Comparison of ENCODE assay signal across 9 cellular contexts in the genomic region with DNA sequence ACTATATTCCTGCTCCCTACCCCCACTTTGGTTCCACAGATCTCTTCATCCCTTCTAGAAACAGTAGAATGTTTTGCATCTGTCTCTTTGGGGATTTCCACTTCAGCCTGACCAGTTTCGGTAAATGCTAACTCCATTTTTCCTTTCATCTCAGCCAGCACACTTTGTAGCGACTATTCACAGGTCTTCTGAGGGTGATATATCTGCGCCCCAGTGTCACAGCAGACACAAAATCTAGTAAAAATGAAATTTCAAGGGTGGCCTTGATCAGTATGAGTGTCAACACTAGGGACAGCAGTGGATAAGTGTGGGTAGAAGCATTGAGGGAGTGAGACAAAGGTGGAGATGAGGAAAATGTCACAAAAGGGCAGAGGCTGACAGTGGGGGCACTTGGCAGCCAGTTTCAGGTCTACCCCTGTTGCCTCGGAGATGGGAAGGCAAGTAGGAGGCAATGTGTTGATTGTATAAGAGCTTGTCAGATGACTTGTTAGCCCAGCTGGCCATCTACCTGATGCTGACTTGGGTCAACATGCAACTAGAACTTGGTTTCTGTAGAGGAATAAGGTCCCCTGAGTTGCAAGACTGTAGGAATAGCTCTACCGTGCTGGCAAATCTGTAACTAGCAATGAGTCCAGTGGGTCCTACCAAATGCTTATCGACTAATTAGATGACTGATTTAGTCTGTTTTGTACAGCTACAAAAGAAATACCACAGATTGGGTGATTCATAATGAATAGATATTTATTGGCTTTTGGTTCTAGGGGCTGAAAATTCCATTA.
DNase-seq lines count a peak whose midpoint lies in the region; ATAC-seq lines count a peak whose summit lies in the region.
"Had no signal": no experiment of that assay in that cellular context is flagged by ENCODE, and none has a peak within 500 bp of the region (broad histone marks: within the 10 kb centered on the region; RNA-seq: fewer than 3 reads in every experiment).

No MANE protein-coding gene starts in this region.

- peak; percentile 36 for ATAC-seq in GM18873 (IDR thresholded peaks at IDR 0.05; ENCODE audit: low FRiP score, unreplicated experiment)
- peak; percentile 45 for ATAC-seq in HG02642 (IDR thresholded peaks at IDR 0.05; ENCODE audit: poor library complexity, unreplicated experiment)
- ATAC-seq in T-helper 17 cell = peak; percentile 80

- peaks cover 36% of the 10 kb centered on the region for H3K4me1 Mint-ChIP-seq in T-helper 17 cell

- H3K27ac Mint-ChIP-seq in T-helper 17 cell = peak overlapping the region; percentile 93

- H3K4me3 Mint-ChIP-seq in T-helper 17 cell = peak overlapping the region; percentile 77

- H3K36me3 Mint-ChIP-seq in T-helper 17 cell (ENCODE audit: low read depth) = no peaks in the 10 kb centered on the region

- DNase-seq in T-helper 17 cell = no peak
- peak; percentile 58 for DNase-seq in stimulated activated CD4-positive, alpha-beta T cell treated with anti-CD3 and anti-CD28 coated beads, Interleukin-1b, Interleukin-23, amount 100 ng/mL, for 48 hours
- no peak for DNase-seq in mesenteric fat pad (ENCODE audit: low spot score)
- no peak for DNase-seq in NCI-H748 (lab: John Stamatoyannopoulos, UW; ENCODE audit: unreplicated experiment)
- no peak for DNase-seq in NCI-H774 (lab: John Stamatoyannopoulos, UW)
- no peak for DNase-seq in NCI-H2107 (lab: John Stamatoyannopoulos, UW)
- DNase-seq: T1000 had no signal

- H3K27me3 Mint-ChIP-seq in T-helper 17 cell = no peaks in the 10 kb centered on the region

- no peaks in the 10 kb centered on the region for H3K9me3 ChIP-seq in T-helper 17 cell (ENCODE audit: control insufficient read depth, low read length, poor library complexity, severe bottlenecking)
